Comparison of ENCODE assay signal across 34 cellular contexts in genomic region chr4:6603128-6603527, GRCh38.
"Had no signal": no experiment of that assay in that cellular context is flagged by ENCODE, and none has a peak within 500 bp of the region (broad histone marks: within the 10 kb centered on the region; RNA-seq: fewer than 3 reads in every experiment).

No MANE protein-coding gene starts in this region.

- H3K4me3 Mint-ChIP-seq: activated CD4-positive, alpha-beta memory T cell treated with anti-CD3 and anti-CD28 coated beads, Interleukin-2, amount 10 ng/mL, durations not matched to agents 7 days and 5 days; activated CD4-positive, alpha-beta T cell treated with anti-CD3 and anti-CD28 coated beads for 36 hours; activated CD4-positive, alpha-beta T cell treated with anti-CD3 and anti-CD28 coated beads, Interleukin-2, amount 10 ng/mL, durations not matched to agents 24 days and 14 days; activated naive CD8-positive, alpha-beta T cell; activated T-cell treated with anti-CD3 and anti-CD28 coated beads, Interleukin-2, amount 50 U/mL, for 24 hours; activated T-cell treated with anti-CD3 and anti-CD28 coated beads, Interleukin-2, amount 50 U/mL, for 72 hours; effector memory CD8-positive, alpha-beta T cell; T-helper 17 cell; T-helper 2 cell treated with Interferon-gamma antibody and Interleukin-4, amounts not matched to agents 5 μg/mL and 100 μg/mL, for 36 hours had no signal

- H3K4me1 Mint-ChIP-seq: activated CD4-positive, alpha-beta memory T cell treated with anti-CD3 and anti-CD28 coated beads, Interleukin-2, amount 10 ng/mL, durations not matched to agents 7 days and 5 days had no signal

- H3K27ac ChIP-seq: brain microvascular endothelial cell, esophagus muscularis mucosa, foreskin keratinocyte, gastrocnemius medialis, heart left ventricle, WERI-Rb-1 had no signal

- H3K27me3 Mint-ChIP-seq: activated CD4-positive, alpha-beta memory T cell treated with anti-CD3 and anti-CD28 coated beads, Interleukin-2, amount 10 ng/mL, durations not matched to agents 7 days and 5 days; activated CD4-positive, alpha-beta T cell treated with anti-CD3 and anti-CD28 coated beads for 36 hours; activated CD4-positive, alpha-beta T cell treated with anti-CD3 and anti-CD28 coated beads, Interleukin-2, amount 10 ng/mL, durations not matched to agents 24 days and 14 days; activated naive CD8-positive, alpha-beta T cell; activated T-cell treated with anti-CD3 and anti-CD28 coated beads, Interleukin-2, amount 50 U/mL, for 24 hours; effector memory CD8-positive, alpha-beta T cell; T-helper 17 cell had no signal

- ATAC-seq: activated CD4-positive, alpha-beta T cell treated with anti-CD3 and anti-CD28 coated beads for 36 hours; activated T-cell treated with anti-CD3 and anti-CD28 coated beads, Interleukin-2, amount 50 U/mL, for 72 hours; effector memory CD8-positive, alpha-beta T cell; foreskin keratinocyte; gastrocnemius medialis; heart left ventricle; T-helper 17 cell had no signal

- H3K27me3 ChIP-seq: brain microvascular endothelial cell, esophagus muscularis mucosa, foreskin keratinocyte, gastrocnemius medialis, heart left ventricle had no signal

- DNase-seq: activated CD4-positive, alpha-beta memory T cell treated with anti-CD3 and anti-CD28 coated beads, Interleukin-2, amount 10 ng/mL, durations not matched to agents 7 days and 5 days; activated CD4-positive, alpha-beta T cell treated with anti-CD3 and anti-CD28 coated beads for 36 hours; activated CD4-positive, alpha-beta T cell treated with anti-CD3 and anti-CD28 coated beads, Interleukin-2, amount 10 ng/mL, durations not matched to agents 24 days and 14 days; activated CD4-positive, CD25-positive, alpha-beta regulatory T cell; activated CD4-positive, CD25-positive, alpha-beta regulatory T cell treated with anti-CD3 and anti-CD28 coated beads, Interleukin-2, amount 50 U/mL, for 72 hours; activated CD8-positive, alpha-beta memory T cell treated with anti-CD3 and anti-CD28 coated beads, Interleukin-2, amount 50 U/mL, for 48 hours; activated gamma-delta T cell; activated naive CD4-positive, alpha-beta T cell; activated naive CD4-positive, alpha-beta T cell treated with anti-CD3 and anti-CD28 coated beads, Interleukin-2, amount 50 U/mL, for 16 hours; activated T-cell treated with anti-CD3 and anti-CD28 coated beads for 4 hours; activated T-cell treated with anti-CD3 and anti-CD28 coated beads, Interleukin-2, amount 50 U/mL, for 24 hours; activated T-cell treated with anti-CD3 and anti-CD28 coated beads, Interleukin-2, amount 50 U/mL, for 72 hours; amniotic stem cell; anterior cingulate cortex; brain microvascular endothelial cell; cortex of kidney; dermis blood vessel endothelial cell; effector CD4-positive, alpha-beta T cell; effector memory CD8-positive, alpha-beta T cell; erythroblast; foreskin keratinocyte; gastrocnemius medialis; glutamatergic neuron; T-helper 1 cell; T-helper 17 cell; T1000; WERI-Rb-1 had no signal

- H3K4me1 ChIP-seq: esophagus muscularis mucosa, foreskin keratinocyte, gastrocnemius medialis, heart left ventricle had no signal

- FAIRE-seq: astrocyte, bronchial epithelial cell, colon had no signal

- H3K27ac Mint-ChIP-seq: activated CD4-positive, alpha-beta memory T cell treated with anti-CD3 and anti-CD28 coated beads, Interleukin-2, amount 10 ng/mL, durations not matched to agents 7 days and 5 days; activated CD4-positive, alpha-beta T cell treated with anti-CD3 and anti-CD28 coated beads for 36 hours; activated CD4-positive, alpha-beta T cell treated with anti-CD3 and anti-CD28 coated beads, Interleukin-2, amount 10 ng/mL, durations not matched to agents 24 days and 14 days; activated naive CD8-positive, alpha-beta T cell; activated T-cell treated with anti-CD3 and anti-CD28 coated beads, Interleukin-2, amount 50 U/mL, for 24 hours; activated T-cell treated with anti-CD3 and anti-CD28 coated beads, Interleukin-2, amount 50 U/mL, for 72 hours; T-helper 17 cell; T-helper 2 cell treated with Interferon-gamma antibody and Interleukin-4, amounts not matched to agents 5 μg/mL and 100 μg/mL, for 36 hours had no signal

- H3K4me3 ChIP-seq: esophagus muscularis mucosa, gastrocnemius medialis, heart left ventricle had no signal
